In genomic region chr12:1171657-1172056, GRCh38 we compare ENCODE assay signal across 11 cellular contexts.
DNase-seq lines count a peak whose midpoint lies in the region; ATAC-seq and FAIRE-seq lines count a peak whose summit lies in the region.
"Had no signal": no experiment of that assay in that cellular context is flagged by ENCODE, and none has a peak within 500 bp of the region (broad histone marks: within the 10 kb centered on the region; RNA-seq: fewer than 3 reads in every experiment).

No MANE protein-coding gene starts in this region.

- peak; percentile 95 for FAIRE-seq in islet of Langerhans (lab: Jason Lieb, UNC)
- FAIRE-seq: D721Med had no signal

- in situ Hi-C loops in Caki2 (cut with HindIII; ENCODE audit: low pct_unique_long_range_greater_than_20kb, low sequenced_read_pairs), result no loop called here

- no peak for ATAC-seq in HG03280 (IDR thresholded peaks at IDR 0.05; ENCODE audit: unreplicated experiment)
- ATAC-seq in HG03432 (IDR thresholded peaks at IDR 0.05; ENCODE audit: unreplicated experiment), result no peak

- DNase-seq in Caki2 (ENCODE audit: low read depth) (peak; percentile 54), NCI-H1417 (lab: John Stamatoyannopoulos, UW) (peak; percentile 85 to 98 (median 88)), SK-N-DZ (ENCODE audit: low spot score) (peak; percentile 69), HCEC 1CT (no peak)
- no peak for DNase-seq in activated T-cell treated with anti-CD3 and anti-CD28 coated beads, Interleukin-2, amount 50 U/mL, for 48 hours
- DNase-seq: nucleus accumbens; stimulated activated naive CD4-positive, alpha-beta T cell had no signal

Comparison
In these comparisons a context has a peak if more than half of its experiments do, and no peak if none do; other contexts are left out.
1. DNase-seq: peak in Caki2 (single experiment), NCI-H1417 (3 of 3) and SK-N-DZ (single experiment); none in activated T-cell treated with anti-CD3 and anti-CD28 coated beads, Interleukin-2, amount 50 U/mL, for 48 hours (0 of 2) and HCEC 1CT (single experiment).